Comparison of ENCODE assay signal across 9 cellular contexts in the genomic region with DNA sequence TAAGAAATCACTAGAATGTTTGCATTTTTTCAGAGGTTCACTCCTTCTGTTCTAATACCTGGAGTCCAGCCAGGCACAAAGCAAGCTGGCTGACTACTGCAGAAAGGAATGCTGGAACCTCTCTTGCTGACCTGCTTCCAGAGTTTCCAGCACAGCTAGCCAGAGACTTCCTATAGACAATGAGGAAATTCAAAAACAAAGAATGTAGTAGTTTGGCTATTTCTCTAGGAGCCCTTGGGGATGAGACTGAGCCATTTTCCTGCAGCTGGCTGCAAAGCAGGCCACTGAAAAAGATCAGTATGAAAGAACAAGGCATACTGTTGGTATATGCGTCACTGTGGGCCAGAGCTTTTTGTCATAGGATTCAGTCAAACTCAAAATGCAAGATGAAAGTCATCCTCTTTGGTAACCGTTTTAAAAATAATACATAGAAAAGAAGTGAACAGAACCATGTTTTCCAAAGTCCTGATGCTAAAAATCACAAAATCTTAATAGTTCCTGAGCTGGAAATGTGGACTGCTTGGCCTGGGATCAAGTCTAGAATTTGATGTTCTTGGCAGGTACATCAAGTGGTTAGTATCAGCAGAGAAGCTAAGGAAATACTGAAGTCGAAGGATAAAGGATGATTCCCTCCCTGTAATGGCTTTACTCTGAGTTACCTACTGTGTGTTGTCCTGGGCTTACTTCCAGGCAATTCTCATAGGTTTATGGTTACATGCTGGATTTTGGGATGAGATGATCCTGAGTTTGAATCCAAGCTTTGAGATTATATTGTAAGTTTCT. TPM values are rescaled to one million over a fixed set of nuclear protein-coding genes. Genes with fewer than 3 reads are reported as not detected.
DNase-seq lines count a peak whose midpoint lies in the region; ATAC-seq and TF ChIP-seq lines count a peak whose summit lies in the region.
"Had no signal": no experiment of that assay in that cellular context is flagged by ENCODE, and none has a peak within 500 bp of the region (broad histone marks: within the 10 kb centered on the region; RNA-seq: fewer than 3 reads in every experiment).

No MANE protein-coding gene starts in this region.

- DNase-seq in DMS53 treated with DMSO at 0.1 percent for 48 hours (lab: John Stamatoyannopoulos, UW; ENCODE audit: unreplicated experiment) = peak; percentile 59
- DNase-seq in Right ventricle myocardium superior = peak; percentile 54
- DNase-seq in pons (ENCODE audit: low spot score) = peak; percentile 79
- DNase-seq in NCI-H2227 treated with DMSO at 0.1 percent for 48 hours (lab: John Stamatoyannopoulos, UW) = no peak
- DNase-seq: activated naive CD4-positive, alpha-beta T cell treated with Interleukin-2 at 50 U/mL for 16 hours had no signal

- ATAC-seq in Right ventricle myocardium superior (ENCODE audit: poor library complexity) = peak; percentile 95
- ATAC-seq in HG03175 (IDR thresholded peaks at IDR 0.05; ENCODE audit: unreplicated experiment) = no peak
- no peak for ATAC-seq in GM21786 (IDR thresholded peaks at IDR 0.05; ENCODE audit: unreplicated experiment)
- ATAC-seq in HG02973 (IDR thresholded peaks at IDR 0.05; ENCODE audit: unreplicated experiment) = no peak

- peak overlapping the region; percentile 27 for H3K27ac ChIP-seq in VCaP

- TF ChIP-seq CTCF in VCaP (conservative IDR thresholded peaks at IDR 0.05) = no peak

- intact Hi-C loops in Right ventricle myocardium superior (cut with DNase I) = no loop called here

RNA-seq across cellular contexts. Expression of a gene that starts 9.0 kb away (rescaled TPM):
- 1.7 TPM for total RNA-seq in Right ventricle myocardium superior
